In the genomic region with DNA sequence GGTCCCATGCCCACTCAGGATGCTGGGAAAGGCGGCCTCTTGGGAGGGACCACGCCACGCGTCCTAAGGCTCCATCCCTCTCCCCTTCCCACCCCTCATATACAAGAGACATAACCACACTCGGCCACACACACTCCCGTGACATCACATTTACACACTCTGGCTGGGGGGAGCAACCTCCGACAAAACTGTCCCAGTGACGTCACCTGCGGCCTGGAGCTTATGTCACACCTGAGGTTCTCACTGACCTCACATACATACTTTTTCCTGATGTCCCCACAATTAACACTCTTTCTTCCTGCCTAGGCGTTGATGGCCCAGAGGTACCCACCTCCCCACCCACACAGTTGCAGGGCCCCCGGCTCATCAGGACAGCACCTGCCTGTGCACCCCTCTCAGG, we compare ENCODE assay signal across 1 cellular context.
TF ChIP-seq lines count a peak whose summit lies in the region.

No MANE protein-coding gene starts in this region.

TF ChIP-seq in H1, 55 proteins besides CTCF, POLR2A, EP300 and RAD21:
- TF ChIP-seq RFX5 (IDR thresholded peaks at IDR 0.05; ENCODE audit: borderline replicate concordance, low read depth, low read length) (no peak), CREB1 (IDR thresholded peaks at IDR 0.05) (peak; percentile 20; the same call in 1 of the 2 replicates)
TF ChIP-seq in H1: peak in this region for 1.
